Comparison of ENCODE assay signal across 7 cellular contexts in the genomic region with DNA sequence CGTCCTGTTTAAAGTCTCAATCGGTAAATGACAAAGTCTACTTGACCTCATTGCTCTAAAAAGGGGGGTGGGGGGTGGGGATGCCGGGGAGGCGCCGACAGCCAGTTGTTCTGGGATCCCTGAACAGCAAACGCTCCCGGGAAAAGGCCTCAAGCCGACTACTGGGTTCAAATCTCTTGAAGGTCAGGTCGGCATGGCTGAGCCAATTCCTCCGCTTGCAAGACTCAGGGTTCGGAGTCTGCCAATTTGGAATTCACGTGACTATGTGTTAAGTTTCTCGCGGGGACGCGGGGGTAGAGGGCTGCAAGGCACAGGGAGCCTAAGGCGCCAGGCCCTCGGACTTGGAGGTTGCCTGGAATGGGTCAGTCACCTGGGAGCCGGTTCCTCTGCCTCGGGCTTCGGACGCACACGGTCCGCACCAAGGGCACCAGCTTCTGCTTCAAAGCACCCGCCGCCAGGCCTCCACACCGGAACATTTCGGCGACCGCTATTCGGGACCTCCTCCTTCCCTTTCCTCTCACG. TPM values are rescaled to one million over a fixed set of nuclear protein-coding genes. Genes with fewer than 3 reads are reported as not detected.
A peak's percentile ranks its signal among the peaks of the same experiment; 100 is the strongest.
DNase-seq lines count a peak whose midpoint lies in the region; TF ChIP-seq lines count a peak whose summit lies in the region.

No MANE protein-coding gene starts in this region.

- no peaks in the 10 kb centered on the region for H3K36me3 ChIP-seq in H7 (replicated peaks; ENCODE audit: control insufficient read depth, insufficient read depth, low read length)
- H3K36me3 ChIP-seq in OCI-LY3 (replicated peaks; ENCODE audit: low read depth, low read length): peaks cover 2% of the 10 kb centered on the region

- H3K9me3 ChIP-seq in OCI-LY3 (ENCODE audit: insufficient read depth, low read length): no peaks in the 10 kb centered on the region

- H3K36me3 Mint-ChIP-seq in endothelial cell (ENCODE audit: low read depth, unreplicated experiment) (no peaks in the 10 kb centered on the region), nephron (ENCODE audit: low read depth) (peaks cover 5% of the 10 kb centered on the region)

- no peaks in the 10 kb centered on the region for H3K9me3 Mint-ChIP-seq in endothelial cell (ENCODE audit: unreplicated experiment)
- H3K9me3 Mint-ChIP-seq in nephron: peaks cover 7% of the 10 kb centered on the region

- H3K79me2 ChIP-seq in OCI-LY3 (ENCODE audit: low read length): peaks cover 54% of the 10 kb centered on the region

- DNase-seq in H7: peak; percentile 65
- no peak for DNase-seq in endothelial cell (ENCODE audit: low spot score)
- no peak for DNase-seq in NCI-H1436 treated with DMSO at 0.1 percent for 48 hours (lab: John Stamatoyannopoulos, UW)
- no peak for DNase-seq in EL
- DNase-seq in CD1c-positive myeloid dendritic cell (ENCODE audit: extremely low spot score): no peak

- peaks cover 19% of the 10 kb centered on the region for H3K4me1 ChIP-seq in OCI-LY3 (ENCODE audit: low read length)

- H3K4me3 Mint-ChIP-seq in endothelial cell (ENCODE audit: unreplicated experiment) (peak overlapping the region; percentile 94), nephron (peak overlapping the region; percentile 90 to 95 (median 92))

- H3K27ac Mint-ChIP-seq in endothelial cell (ENCODE audit: unreplicated experiment): peak overlapping the region; percentile 93
- peak overlapping the region; percentile 51 to 95 (median 93) for H3K27ac Mint-ChIP-seq in nephron

- H3K9ac ChIP-seq in OCI-LY3 (ENCODE audit: low read length): peak overlapping the region; percentile 96

- peaks cover 11% of the 10 kb centered on the region for H3K4me1 Mint-ChIP-seq in endothelial cell (ENCODE audit: unreplicated experiment)
- H3K4me1 Mint-ChIP-seq in nephron: peaks cover 22% of the 10 kb centered on the region

- peak overlapping the region; percentile 94 for H3K4me2 ChIP-seq in OCI-LY3 (ENCODE audit: low read length)

- H3K27me3 ChIP-seq in H7 (ENCODE audit: control insufficient read depth, insufficient read depth, low read length) (no peaks in the 10 kb centered on the region), OCI-LY3 (ENCODE audit: low read depth, low read length) (no peaks in the 10 kb centered on the region)

- peak overlapping the region; percentile 57 for H2AFZ ChIP-seq in OCI-LY3 (ENCODE audit: low read depth, low read length)

- H3K4me3 ChIP-seq in H7 (ENCODE audit: insufficient read depth, low read depth, low read length): peak overlapping the region; percentile 96
- peak overlapping the region; percentile 94 for H3K4me3 ChIP-seq in OCI-LY3 (ENCODE audit: low read length)

- H4K20me1 ChIP-seq in OCI-LY3 (ENCODE audit: insufficient read depth, low read length): no peaks in the 10 kb centered on the region

- TF ChIP-seq CTCF in OCI-LY3 (IDR thresholded peaks at IDR 0.05; ENCODE audit: low read depth, low read length) (no peak), endothelial cell (IDR thresholded peaks at IDR 0.05; ENCODE audit: unreplicated experiment) (no peak), nephron (IDR thresholded peaks at IDR 0.05; ENCODE audit: unreplicated experiment in 3 of 3) (no peak)

- peaks cover 4% of the 10 kb centered on the region for H3K27me3 Mint-ChIP-seq in endothelial cell (ENCODE audit: unreplicated experiment)
- no peaks in the 10 kb centered on the region for H3K27me3 Mint-ChIP-seq in nephron (ENCODE audit: low read depth)

- peak overlapping the region; percentile 94 for H3K27ac ChIP-seq in OCI-LY3 (ENCODE audit: low read length)

RNA-seq across cellular contexts. Expression of a gene that starts 0.4 kb away (rescaled TPM):
- total RNA-seq in H7 (2014; rRNA removed; shearing (Covaris generic)): 59.4 and 65.7 TPM in 2 replicates
- total RNA-seq in endothelial cell (ENCODE audit: unreplicated experiment): 39.9 TPM

RNA-seq across cellular contexts. Expression of a gene that starts 6.5 kb away (rescaled TPM):
- total RNA-seq in H7 (2014; rRNA removed; shearing (Covaris generic)): 0.81 TPM in 1 of 2 replicates, not detected in the other
- 4.1 TPM for total RNA-seq in endothelial cell (ENCODE audit: unreplicated experiment)

RNA-seq across cellular contexts. Expression of a gene that starts 54.9 kb away (rescaled TPM):
- 3.7 and 4.3 TPM in 2 replicates for total RNA-seq in H7 (2014; rRNA removed; shearing (Covaris generic))
- 23.6 TPM for total RNA-seq in endothelial cell (ENCODE audit: unreplicated experiment)
